1 cellular context compared by ENCODE assay signal in the genomic region with DNA sequence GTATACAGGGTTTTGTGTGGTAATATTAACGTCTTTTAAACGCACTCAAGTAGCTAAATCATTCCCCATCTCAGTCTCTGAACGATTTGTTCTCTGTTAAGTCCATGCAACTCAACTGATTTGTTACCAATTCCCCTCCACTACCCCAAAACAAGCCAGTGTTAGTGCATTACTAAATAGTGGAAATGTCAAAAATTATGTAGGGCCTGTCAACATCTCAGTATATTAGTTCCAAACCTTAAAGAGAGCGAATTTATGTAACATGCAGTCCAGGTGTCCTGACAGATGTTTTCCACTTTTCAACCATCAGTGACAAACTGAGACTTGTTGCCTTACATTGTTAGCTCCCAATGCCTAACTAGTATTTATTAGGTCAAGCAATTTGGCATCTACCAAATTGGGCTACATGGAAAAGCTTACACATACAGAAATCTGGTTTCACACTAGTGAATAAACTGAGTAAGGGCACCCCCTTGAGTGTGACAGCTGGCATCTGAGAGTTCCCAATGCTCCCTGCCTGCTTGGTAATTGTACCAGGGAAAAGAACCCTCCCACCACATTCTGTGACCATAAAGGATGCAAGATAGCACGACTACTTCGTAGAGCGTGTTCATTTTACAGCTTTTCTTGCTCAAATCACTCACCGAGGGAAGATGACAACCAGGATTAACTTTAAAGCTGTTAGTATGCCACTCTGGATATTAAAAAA.
TF ChIP-seq lines count a peak whose summit lies in the region.

No MANE protein-coding gene starts in this region.

TF ChIP-seq in K562, 482 proteins besides CTCF, POLR2A, EP300 and RAD21 (continues in another document):
- TF ChIP-seq ZNF253 (CRISPR knock-in tag; conservative IDR thresholded peaks at IDR 0.05), result peak; percentile 12
- no peak for TF ChIP-seq TAF15 (IDR thresholded peaks at IDR 0.05; ENCODE audit: low read depth, low read length)
- TF ChIP-seq ZNF551 (CRISPR knock-in tag; IDR thresholded peaks at IDR 0.05), result peak; percentile 68
- peak; percentile 14; the same call in 1 of the 2 replicates for TF ChIP-seq JUND (IDR thresholded peaks at IDR 0.05; ENCODE audit: borderline replicate concordance, low read depth, low read length)
- no peak for TF ChIP-seq JUND (tag; IDR thresholded peaks at IDR 0.05; ENCODE audit: borderline replicate concordance, low read depth, low read length)
- peak; percentile 76; the same call in 1 of the 2 replicates for TF ChIP-seq ZNF347 (CRISPR knock-in tag; IDR thresholded peaks at IDR 0.05; ENCODE audit: low read depth)
- no peak for TF ChIP-seq MYBL2 (IDR thresholded peaks at IDR 0.05; ENCODE audit: low read depth)
- no peak for TF ChIP-seq MYBL2 (CRISPR knock-in tag; IDR thresholded peaks at IDR 0.05; ENCODE audit: borderline replicate concordance)
- TF ChIP-seq ZNF197 (CRISPR knock-in tag; IDR thresholded peaks at IDR 0.05; ENCODE audit: low read depth), result 0 out of 2 replicates have a peak, but pooled peaks have one; percentile 30
- TF ChIP-seq RBFOX2 (IDR thresholded peaks at IDR 0.05; ENCODE audit: low read depth, low read length), result peak; percentile 47; the same call in 1 of the 2 replicates
- peak; percentile 98 for TF ChIP-seq EWSR1 (IDR thresholded peaks at IDR 0.05; ENCODE audit: borderline replicate concordance, low read depth, partially characterized antibody)
- 0 out of 2 replicates have a peak, but pooled peaks have one; percentile 60 for TF ChIP-seq ZBTB43 (CRISPR knock-in tag; IDR thresholded peaks at IDR 0.05)
- TF ChIP-seq NCOR1 (IDR thresholded peaks at IDR 0.05), result peak; percentile 33; the same call in 1 of the 2 replicates
- no peak for TF ChIP-seq CBFA2T2 (conservative IDR thresholded peaks at IDR 0.05)
- no peak for TF ChIP-seq EZH2 (IDR thresholded peaks at IDR 0.05; ENCODE audit: borderline replicate concordance, low read depth, low read length)
- 0 out of 2 replicates have a peak, but pooled peaks have one; percentile 23 for TF ChIP-seq FOXK1 (CRISPR knock-in tag; IDR thresholded peaks at IDR 0.05; ENCODE audit: borderline replicate concordance)
- TF ChIP-seq KLF10 (CRISPR knock-in tag; IDR thresholded peaks at IDR 0.05), result peak; percentile 82; the same call in 1 of the 2 replicates
- TF ChIP-seq, protein P1, sequence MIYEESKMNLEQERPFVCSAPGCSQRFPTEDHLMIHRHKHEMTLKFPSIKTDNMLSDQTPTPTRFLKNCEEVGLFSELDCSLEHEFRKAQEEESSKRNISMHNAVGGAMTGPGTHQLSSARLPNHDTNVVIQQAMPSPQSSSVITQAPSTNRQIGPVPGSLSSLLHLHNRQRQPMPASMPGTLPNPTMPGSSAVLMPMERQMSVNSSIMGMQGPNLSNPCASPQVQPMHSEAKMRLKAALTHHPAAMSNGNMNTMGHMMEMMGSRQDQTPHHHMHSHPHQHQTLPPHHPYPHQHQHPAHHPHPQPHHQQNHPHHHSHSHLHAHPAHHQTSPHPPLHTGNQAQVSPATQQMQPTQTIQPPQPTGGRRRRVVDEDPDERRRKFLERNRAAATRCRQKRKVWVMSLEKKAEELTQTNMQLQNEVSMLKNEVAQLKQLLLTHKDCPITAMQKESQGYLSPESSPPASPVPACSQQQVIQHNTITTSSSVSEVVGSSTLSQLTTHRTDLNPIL (CRISPR knock-in tag; IDR thresholded peaks at IDR 0.05), result 0 out of 2 replicates have a peak, but pooled peaks have one; percentile 25
- TF ChIP-seq C11orf30 (IDR thresholded peaks at IDR 0.05; ENCODE audit: low read depth), result no peak
- TF ChIP-seq CAMTA2 (CRISPR knock-in tag; conservative IDR thresholded peaks at IDR 0.05), result 0 out of 2 replicates have a peak, but pooled peaks have one; percentile 2
- TF ChIP-seq ZBTB17 (CRISPR knock-in tag; IDR thresholded peaks at IDR 0.05), result peak; percentile 31; the same call in 1 of the 2 replicates
- peak; percentile 44; the same call in 1 of the 2 replicates for TF ChIP-seq TEAD4 (IDR thresholded peaks at IDR 0.05; ENCODE audit: low read length)
- no peak for TF ChIP-seq TEAD4 (CRISPR knock-in tag; IDR thresholded peaks at IDR 0.05; ENCODE audit: borderline replicate concordance)
- no peak for TF ChIP-seq ATF3 (IDR thresholded peaks at IDR 0.05)
- peak; percentile 11; the same call in 1 of the 2 replicates for TF ChIP-seq ATF3 (CRISPR knock-in tag; conservative IDR thresholded peaks at IDR 0.05)
- TF ChIP-seq RBM22 (IDR thresholded peaks at IDR 0.05; ENCODE audit: low read depth, low read length, poor library complexity, severe bottlenecking), result peak; percentile 18
- TF ChIP-seq POLR2G (IDR thresholded peaks at IDR 0.05; ENCODE audit: low read depth, low read length), result peak; percentile 56
- peak; percentile 95; the same call in 1 of the 2 replicates for TF ChIP-seq ILF3 (IDR thresholded peaks at IDR 0.05; ENCODE audit: borderline replicate concordance)
- TF ChIP-seq, protein P2, sequence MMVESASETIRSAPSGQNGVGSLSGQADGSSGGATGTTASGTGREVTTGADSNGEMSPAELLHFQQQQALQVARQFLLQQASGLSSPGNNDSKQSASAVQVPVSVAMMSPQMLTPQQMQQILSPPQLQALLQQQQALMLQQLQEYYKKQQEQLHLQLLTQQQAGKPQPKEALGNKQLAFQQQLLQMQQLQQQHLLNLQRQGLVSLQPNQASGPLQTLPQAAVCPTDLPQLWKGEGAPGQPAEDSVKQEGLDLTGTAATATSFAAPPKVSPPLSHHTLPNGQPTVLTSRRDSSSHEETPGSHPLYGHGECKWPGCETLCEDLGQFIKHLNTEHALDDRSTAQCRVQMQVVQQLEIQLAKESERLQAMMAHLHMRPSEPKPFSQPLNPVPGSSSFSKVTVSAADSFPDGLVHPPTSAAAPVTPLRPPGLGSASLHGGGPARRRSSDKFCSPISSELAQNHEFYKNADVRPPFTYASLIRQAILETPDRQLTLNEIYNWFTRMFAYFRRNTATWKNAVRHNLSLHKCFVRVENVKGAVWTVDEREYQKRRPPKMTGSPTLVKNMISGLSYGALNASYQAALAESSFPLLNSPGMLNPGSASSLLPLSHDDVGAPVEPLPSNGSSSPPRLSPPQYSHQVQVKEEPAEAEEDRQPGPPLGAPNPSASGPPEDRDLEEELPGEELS (CRISPR knock-in tag; IDR thresholded peaks at IDR 0.05; ENCODE audit: borderline replicate concordance), result 0 out of 2 replicates have a peak, but pooled peaks have one; percentile 18
- TF ChIP-seq TBL1XR1 (IDR thresholded peaks at IDR 0.05; ENCODE audit: low read length in 2 of 2), result 0 out of 4 replicates have a peak, but pooled peaks of 1 of the 2 experiments have one; percentile 6
- peak; percentile 43; the same call in 1 of the 2 replicates for TF ChIP-seq KHSRP (IDR thresholded peaks at IDR 0.05)
- TF ChIP-seq KAT2B (IDR thresholded peaks at IDR 0.05; ENCODE audit: low read depth, low read length), result no peak
- TF ChIP-seq, protein P3, sequence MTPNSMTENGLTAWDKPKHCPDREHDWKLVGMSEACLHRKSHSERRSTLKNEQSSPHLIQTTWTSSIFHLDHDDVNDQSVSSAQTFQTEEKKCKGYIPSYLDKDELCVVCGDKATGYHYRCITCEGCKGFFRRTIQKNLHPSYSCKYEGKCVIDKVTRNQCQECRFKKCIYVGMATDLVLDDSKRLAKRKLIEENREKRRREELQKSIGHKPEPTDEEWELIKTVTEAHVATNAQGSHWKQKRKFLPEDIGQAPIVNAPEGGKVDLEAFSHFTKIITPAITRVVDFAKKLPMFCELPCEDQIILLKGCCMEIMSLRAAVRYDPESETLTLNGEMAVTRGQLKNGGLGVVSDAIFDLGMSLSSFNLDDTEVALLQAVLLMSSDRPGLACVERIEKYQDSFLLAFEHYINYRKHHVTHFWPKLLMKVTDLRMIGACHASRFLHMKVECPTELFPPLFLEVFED (CRISPR knock-in tag; conservative IDR thresholded peaks at IDR 0.05), result peak; percentile 78
- peak; percentile 79 for TF ChIP-seq FUS (optimal IDR thresholded peaks at IDR 0.05; ENCODE audit: low read depth, low read length)
- TF ChIP-seq CSDE1 (IDR thresholded peaks at IDR 0.05), result no peak
- TF ChIP-seq ESRRB (CRISPR knock-in tag; IDR thresholded peaks at IDR 0.05; ENCODE audit: borderline replicate concordance), result peak; percentile 60; the same call in 1 of the 2 replicates
- peak; percentile 42; the same call in 1 of the 2 replicates for TF ChIP-seq ZFPM2 (CRISPR knock-in tag; IDR thresholded peaks at IDR 0.05)
- no peak; the same call in 1 of the 2 replicates for TF ChIP-seq ZNF436 (CRISPR knock-in tag; IDR thresholded peaks at IDR 0.05)
- TF ChIP-seq TEAD1 (CRISPR knock-in tag; IDR thresholded peaks at IDR 0.05), result peak in 1 of 2 experiments; percentile 64; a peak in 2 of 4 replicates
- TF ChIP-seq PYGO2 (tag; IDR thresholded peaks at IDR 0.05), result no peak
- TF ChIP-seq ZNF586 (CRISPR knock-in tag; conservative IDR thresholded peaks at IDR 0.05), result 0 out of 2 replicates have a peak, but pooled peaks have one; percentile 11
- TF ChIP-seq ZNF134 (CRISPR knock-in tag; conservative IDR thresholded peaks at IDR 0.05), result 0 out of 2 replicates have a peak, but pooled peaks have one; percentile 1
- TF ChIP-seq POLR2AphosphoS2 (IDR thresholded peaks at IDR 0.05; ENCODE audit: low read length), result peak; percentile 39
- TF ChIP-seq, protein P4, sequence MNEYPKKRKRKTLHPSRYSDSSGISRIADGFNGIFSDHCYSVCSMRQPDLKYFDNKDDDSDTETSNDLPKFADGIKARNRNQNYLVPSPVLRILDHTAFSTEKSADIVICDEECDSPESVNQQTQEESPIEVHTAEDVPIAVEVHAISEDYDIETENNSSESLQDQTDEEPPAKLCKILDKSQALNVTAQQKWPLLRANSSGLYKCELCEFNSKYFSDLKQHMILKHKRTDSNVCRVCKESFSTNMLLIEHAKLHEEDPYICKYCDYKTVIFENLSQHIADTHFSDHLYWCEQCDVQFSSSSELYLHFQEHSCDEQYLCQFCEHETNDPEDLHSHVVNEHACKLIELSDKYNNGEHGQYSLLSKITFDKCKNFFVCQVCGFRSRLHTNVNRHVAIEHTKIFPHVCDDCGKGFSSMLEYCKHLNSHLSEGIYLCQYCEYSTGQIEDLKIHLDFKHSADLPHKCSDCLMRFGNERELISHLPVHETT (CRISPR knock-in tag; conservative IDR thresholded peaks at IDR 0.05 in 1 of 2, IDR thresholded peaks at IDR 0.05 in 1 of 2), result 0 out of 4 replicates have a peak, but pooled peaks of 1 of the 2 experiments have one; percentile 12
- TF ChIP-seq HBP1 (CRISPR knock-in tag; IDR thresholded peaks at IDR 0.05), result peak; percentile 85
- peak; percentile 91 for TF ChIP-seq POLR2AphosphoS5 (IDR thresholded peaks at IDR 0.05; ENCODE audit: control insufficient read depth, insufficient read depth, low read depth, low read length)
- TF ChIP-seq PHB (CRISPR knock-in tag; IDR thresholded peaks at IDR 0.05), result 0 out of 2 replicates have a peak, but pooled peaks have one; percentile 58
- no peak for TF ChIP-seq HDAC8 (tag; IDR thresholded peaks at IDR 0.05)
- no peak for TF ChIP-seq BRD9 (IDR thresholded peaks at IDR 0.05; ENCODE audit: low read depth, partially characterized antibody)
- TF ChIP-seq, protein P5, sequence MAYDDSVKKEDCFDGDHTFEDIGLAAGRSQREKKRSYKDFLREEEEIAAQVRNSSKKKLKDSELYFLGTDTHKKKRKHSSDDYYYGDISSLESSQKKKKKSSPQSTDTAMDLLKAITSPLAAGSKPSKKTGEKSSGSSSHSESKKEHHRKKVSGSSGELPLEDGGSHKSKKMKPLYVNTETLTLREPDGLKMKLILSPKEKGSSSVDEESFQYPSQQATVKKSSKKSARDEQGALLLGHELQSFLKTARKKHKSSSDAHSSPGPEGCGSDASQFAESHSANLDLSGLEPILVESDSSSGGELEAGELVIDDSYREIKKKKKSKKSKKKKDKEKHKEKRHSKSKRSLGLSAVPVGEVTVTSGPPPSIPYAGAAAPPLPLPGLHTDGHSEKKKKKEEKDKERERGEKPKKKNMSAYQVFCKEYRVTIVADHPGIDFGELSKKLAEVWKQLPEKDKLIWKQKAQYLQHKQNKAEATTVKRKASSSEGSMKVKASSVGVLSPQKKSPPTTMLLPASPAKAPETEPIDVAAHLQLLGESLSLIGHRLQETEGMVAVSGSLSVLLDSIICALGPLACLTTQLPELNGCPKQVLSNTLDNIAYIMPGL (CRISPR knock-in tag; IDR thresholded peaks at IDR 0.05), result 0 out of 2 replicates have a peak, but pooled peaks have one; percentile 57
- TF ChIP-seq ZNF431 (CRISPR knock-in tag; IDR thresholded peaks at IDR 0.05), result no peak
- TF ChIP-seq NCOA4 (IDR thresholded peaks at IDR 0.05; ENCODE audit: partially characterized antibody), result no peak
- TF ChIP-seq MXI1 (IDR thresholded peaks at IDR 0.05; ENCODE audit: low read depth, low read length), result 0 out of 2 replicates have a peak, but pooled peaks have one; percentile 10
- peak; percentile 45 for TF ChIP-seq HMBOX1 (IDR thresholded peaks at IDR 0.05)
